8 cellular contexts compared by ENCODE assay signal in the genomic region with DNA sequence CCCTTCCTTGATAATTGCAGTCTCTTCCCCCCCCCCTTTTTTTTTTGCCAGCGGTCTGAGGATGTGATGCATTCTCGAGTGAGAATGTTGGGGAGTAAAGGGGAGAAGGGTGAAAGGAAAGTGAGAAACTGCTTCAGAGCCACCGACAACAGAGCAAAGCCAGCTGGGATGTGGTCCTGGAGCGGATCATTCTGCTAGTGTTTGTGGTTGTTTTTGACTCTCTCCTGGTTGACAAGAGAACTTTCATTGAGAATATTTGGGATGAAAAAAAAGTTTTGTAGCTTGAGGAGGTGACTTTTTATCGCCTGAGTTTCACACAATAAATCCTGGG. TPM values are rescaled to one million over a fixed set of nuclear protein-coding genes. Genes with fewer than 3 reads are reported as not detected.
DNase-seq lines count a peak whose midpoint lies in the region; ATAC-seq and TF ChIP-seq lines count a peak whose summit lies in the region.

No MANE protein-coding gene starts in this region.

- no peaks in the 10 kb centered on the region for H3K9me2 ChIP-seq in OCI-LY7 (ENCODE audit: insufficient read depth, low read length)

- peaks cover 7% of the 10 kb centered on the region; the same call in 1 of the 2 replicates for H3K79me2 ChIP-seq in OCI-LY7 (ENCODE audit: insufficient read depth, low read depth, low read length)

- H3K27ac ChIP-seq in OCI-LY7 (ENCODE audit: low read depth, low read length, poor library complexity, severe bottlenecking) = no peak overlapping the region
- H3K27ac ChIP-seq in epithelial cell of prostate = peak overlapping the region; percentile 88

- no peak for DNase-seq in GM06990 (ENCODE audit: extremely low read depth, insufficient read length)
- no peak for DNase-seq in OCI-LY7 (ENCODE audit: low spot score)
- DNase-seq in epithelial cell of prostate (ENCODE audit: low read depth, low spot score) = no peak
- DNase-seq in pons (ENCODE audit: low spot score) = peak; percentile 34
- DNase-seq in A172 (ENCODE audit: low spot score) = no peak
- DNase-seq in NCI-H2107 (lab: John Stamatoyannopoulos, UW) = no peak
- DNase-seq in SKM-1 treated with dmso at 0.1 percent for 144 hours (lab: John Stamatoyannopoulos, UW; ENCODE audit: unreplicated experiment) = no peak

- H3K4me3 ChIP-seq in GM06990 (replicated peaks; ENCODE audit: low read depth, low read length) = peak overlapping the region; percentile 89
- peak overlapping the region; percentile 93 for H3K4me3 ChIP-seq in OCI-LY7 (ENCODE audit: low read depth, low read length, poor library complexity, severe bottlenecking)

- H3K4me2 ChIP-seq in OCI-LY7 (ENCODE audit: low read length) = peak overlapping the region; percentile 84

- CTCF ChIA-PET in OCI-LY7 (lab: Charles Lee; ENCODE audit: unreplicated experiment) = no interaction called here

- H3K4me1 ChIP-seq in OCI-LY7 (ENCODE audit: insufficient read depth, low read length, poor library complexity, severe bottlenecking) = peaks cover 14% of the 10 kb centered on the region

- H3K27me3 ChIP-seq in GM06990 (replicated peaks; ENCODE audit: control insufficient read depth, insufficient read depth, low read length) = no peaks in the 10 kb centered on the region

- peak overlapping the region; percentile 99; the same call in 1 of the 2 replicates for H2AFZ ChIP-seq in OCI-LY7 (ENCODE audit: low read length)

- H3K36me3 ChIP-seq in GM06990 (ENCODE audit: control insufficient read depth, insufficient read depth, low read length) (no peaks in the 10 kb centered on the region), OCI-LY7 (ENCODE audit: insufficient read depth, low read length) (no peaks in the 10 kb centered on the region)

- no TSS peak for BruUV-seq in OCI-LY7 (replicated peaks; lab: Mats Ljungman, UMichigan)

- no peaks in the 10 kb centered on the region for H4K20me1 ChIP-seq in OCI-LY7 (ENCODE audit: insufficient read depth, low read length)

- H3K9me3 ChIP-seq in OCI-LY7 (ENCODE audit: low read length) = no peaks in the 10 kb centered on the region

- no peak for TF ChIP-seq CTCF in GM06990 (IDR thresholded peaks at IDR 0.05; ENCODE audit: insufficient read depth, low read length, poor library complexity, severe bottlenecking)
- no peak for TF ChIP-seq CTCF in OCI-LY7 (conservative IDR thresholded peaks at IDR 0.05; ENCODE audit: low read length)

- ATAC-seq in HG03342 (IDR thresholded peaks at IDR 0.05; ENCODE audit: unreplicated experiment) = no peak

- POLR2A ChIA-PET in OCI-LY7 (lab: Charles Lee) = no interaction called here

- intact Hi-C loops in OCI-LY7 (cut with micrococcal nuclease; ENCODE audit: unreplicated experiment) = no loop called here

RNA-seq across cellular contexts. Expression of gene NF1, which starts 1.3 kb away (rescaled TPM):
- 24.0 and 38.7 TPM in 2 replicates for total RNA-seq in OCI-LY7 (2014; rRNA removed; shearing (Covaris generic))
- total RNA-seq in OCI-LY7 (2022) = 64.8 and 72.0 TPM in 2 replicates
- 28.4 and 32.7 TPM in 2 replicates for total RNA-seq in A172 (2014; rRNA removed; shearing (Covaris generic))
